23 cellular contexts compared by ENCODE assay signal in the genomic region with DNA sequence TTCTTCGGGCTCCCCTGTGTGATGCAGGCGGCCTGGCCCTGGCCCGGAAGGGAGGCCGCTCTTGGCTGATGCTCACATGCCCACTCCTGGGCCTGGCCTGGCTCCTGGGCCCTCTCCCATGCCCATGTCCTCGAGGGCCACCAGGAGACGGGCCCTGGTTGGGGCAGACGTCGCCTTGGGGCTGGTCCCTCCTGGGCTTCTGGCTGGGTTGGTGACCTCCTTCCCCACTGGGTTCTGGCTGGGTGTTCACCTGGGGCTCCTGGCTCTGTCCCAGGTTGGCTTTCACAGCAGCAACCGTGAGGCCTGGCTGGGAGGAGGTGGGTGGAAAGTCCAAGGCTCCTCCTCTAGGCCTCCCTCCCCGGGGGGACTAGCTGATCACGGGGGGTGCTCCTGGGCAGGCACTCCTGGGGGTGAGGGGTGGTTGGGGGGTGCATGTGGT. TPM values are rescaled to one million over a fixed set of nuclear protein-coding genes. Genes with fewer than 3 reads are reported as not detected.
DNase-seq lines count a peak whose midpoint lies in the region; ATAC-seq, FAIRE-seq and TF ChIP-seq lines count a peak whose summit lies in the region.
"Had no signal": no experiment of that assay in that cellular context is flagged by ENCODE, and none has a peak within 500 bp of the region (broad histone marks: within the 10 kb centered on the region; RNA-seq: fewer than 3 reads in every experiment).

No MANE protein-coding gene starts in this region.

- no TSS peak for BruUV-seq in K562 (replicated peaks; lab: Mats Ljungman, UMichigan)

- H3K4me3 ChIP-seq in CD8-positive, alpha-beta memory T cell (ENCODE audit: low read length), result no peak overlapping the region
- H3K4me3 ChIP-seq in K562 (no peak overlapping the region), parathyroid adenoma (ENCODE audit: low read depth, low read length) (no peak overlapping the region)
- H3K4me3 ChIP-seq: adrenal gland, right atrium auricular region, upper lobe of right lung had no signal

- H3K4me1 Mint-ChIP-seq in CD8-positive, alpha-beta memory T cell, result peaks cover 10 to 20% (median 13%) of the 10 kb centered on the region in 3 donors
- H3K4me1 Mint-ChIP-seq: activated B cell treated with CpG ODN at 0.5 μM for 24 hours had no signal

- WGBS in K562 (ENCODE audit: insufficient coverage, low coverage, missing lambda C conversion rate), result 0% methylated on average over 7 of the region's 11 CpGs

- no peaks in the 10 kb centered on the region; the same call in 1 of the 2 replicates for H4K20me1 ChIP-seq in K562 (replicated peaks; ENCODE audit: control insufficient read depth, insufficient read depth, low read length)

- no peak for DNase-seq in CD8-positive, alpha-beta memory T cell
- DNase-seq in K562 (ENCODE audit: extremely low read depth in 1 of 4, low spot score in 3 of 4), result no peak
- peak in 1 of 2 donors; percentile 39 for DNase-seq in left colon
- DNase-seq in EL, result no peak
- DNase-seq: activated B cell treated with CpG ODN at 0.5 μM for 24 hours, NCI-H1694 treated with DMSO at 0.1 percent for 48 hours, NCI-H526 treated with DMSO at 0.1 percent for 48 hours, T-helper 9 cell had no signal

- TF ChIP-seq CTCF in K562 (IDR thresholded peaks at IDR 0.05 in 2 of 3, conservative IDR thresholded peaks at IDR 0.05 in 1 of 3; ENCODE audit: insufficient read depth in 2 of 3, low read depth in 1 of 3, low read length in 3 of 3), result no peak
- no peak for TF ChIP-seq CTCF in parathyroid adenoma (IDR thresholded peaks at IDR 0.05)

- H3K4me2 ChIP-seq in K562 (ENCODE audit: insufficient read depth, low read length), result no peak overlapping the region
- no peak overlapping the region for H3K4me2 ChIP-seq in parathyroid adenoma (ENCODE audit: low read length)
- H3K4me2 ChIP-seq: KMS-11 had no signal

- peaks cover 1% of the 10 kb centered on the region for H3K9me3 ChIP-seq in CD8-positive, alpha-beta memory T cell (ENCODE audit: low read length)
- H3K9me3 ChIP-seq in K562 (replicated peaks; ENCODE audit: control insufficient read depth, insufficient read depth, low read depth, low read length) (peaks cover 3% of the 10 kb centered on the region; the same call in 1 of the 2 replicates), parathyroid adenoma (ENCODE audit: control insufficient read depth, low read length) (no peaks in the 10 kb centered on the region)
- H3K9me3 ChIP-seq: adrenal gland had no signal

- TF ChIP-seq POLR2A in K562 (conservative IDR thresholded peaks at IDR 0.05), result no peak

- H3K27me3 ChIP-seq in CD8-positive, alpha-beta memory T cell (ENCODE audit: insufficient read depth, low read length, poor library complexity, severe bottlenecking), result no peaks in the 10 kb centered on the region
- peaks cover 2 to 30% of the 10 kb centered on the region in 2 experiments; a peak in 3 of 5 replicates for H3K27me3 ChIP-seq in K562 (ENCODE audit: control insufficient read depth in 2 of 2, insufficient read depth in 2 of 2, low read length in 2 of 2)
- no peaks in the 10 kb centered on the region for H3K27me3 ChIP-seq in parathyroid adenoma (ENCODE audit: control insufficient read depth, insufficient read depth, low read length)
- H3K27me3 ChIP-seq: adrenal gland, breast epithelium, right atrium auricular region, upper lobe of right lung had no signal

- H3K27ac Mint-ChIP-seq in CD8-positive, alpha-beta memory T cell, result peak overlapping the region in 6 of 8 donors; percentile 66 to 84 (median 78)
- H3K27ac Mint-ChIP-seq: activated B cell treated with CpG ODN at 0.5 μM for 24 hours had no signal

- no peak for FAIRE-seq in K562 (lab: Jason Lieb, UNC)
- FAIRE-seq: H54 had no signal

- ATAC-seq in K562, result peak; percentile 51
- peak; percentile 76 for ATAC-seq in left colon
- ATAC-seq in HG02798 (IDR thresholded peaks at IDR 0.05; ENCODE audit: poor library complexity, unreplicated experiment), result no peak
- no peak for ATAC-seq in HG02938 (IDR thresholded peaks at IDR 0.05; ENCODE audit: unreplicated experiment)
- no peak for ATAC-seq in esophagus mucosa

- H3K4me1 ChIP-seq in CD8-positive, alpha-beta memory T cell (ENCODE audit: insufficient read depth, low read length), result peaks cover 20% of the 10 kb centered on the region
- H3K4me1 ChIP-seq in K562 (replicated peaks in 1 of 2; ENCODE audit: control insufficient read depth in 2 of 2, insufficient read depth in 2 of 2, low read length in 2 of 2) (peaks cover 0 to 18% of the 10 kb centered on the region in 2 experiments; a peak in 2 of 5 replicates), parathyroid adenoma (no peaks in the 10 kb centered on the region)
- H3K4me1 ChIP-seq: adrenal gland, breast epithelium, right atrium auricular region had no signal

- intact Hi-C loops in K562 (cut with micrococcal nuclease) (loop anchor here (5.0 kb wide), 1 partner anchor 71 kb away; no protein-coding TSS in a partner anchor), left colon (cut with DNase I, micrococcal nuclease) (loop anchor here in 1 of 2 donors (5.0 kb wide), 1 partner anchor 166 kb away; no protein-coding TSS in a partner anchor)

- peaks cover 5 to 6% of the 10 kb centered on the region in 2 donors for H3K27me3 Mint-ChIP-seq in CD8-positive, alpha-beta memory T cell

- no peaks in the 10 kb centered on the region for H3K9me1 ChIP-seq in K562 (ENCODE audit: control insufficient read depth, insufficient read depth, low read length)

- in situ Hi-C loops in K562 (cut with MboI), result no loop called here

- H3K36me3 Mint-ChIP-seq in CD8-positive, alpha-beta memory T cell, result no peaks in the 10 kb centered on the region

- no peak overlapping the region for H3K27ac ChIP-seq in CD8-positive, alpha-beta memory T cell (ENCODE audit: low read depth, low read length)
- no peak overlapping the region for H3K27ac ChIP-seq in K562 (ENCODE audit: extremely low read depth, low read depth, low read length)
- no peak overlapping the region for H3K27ac ChIP-seq in parathyroid adenoma
- H3K27ac ChIP-seq: adrenal gland, breast epithelium, C4-2B, KMS-11, right atrium auricular region, upper lobe of right lung had no signal

- no peaks in the 10 kb centered on the region for H3K9me3 Mint-ChIP-seq in CD8-positive, alpha-beta memory T cell
- H3K9me3 Mint-ChIP-seq: activated B cell treated with CpG ODN at 0.5 μM for 24 hours had no signal

- no peak for TF ChIP-seq RAD21 in K562 (CRISPR knock-in tag; conservative IDR thresholded peaks at IDR 0.05 in 1 of 2, IDR thresholded peaks at IDR 0.05 in 1 of 2)

- H2AFZ ChIP-seq in K562 (ENCODE audit: low read depth, low read length), result no peak overlapping the region
- H2AFZ ChIP-seq in parathyroid adenoma, result peak overlapping the region; percentile 74

- H3K79me2 ChIP-seq in K562 (ENCODE audit: control insufficient read depth, insufficient read depth, low read length) (no peaks in the 10 kb centered on the region), parathyroid adenoma (no peaks in the 10 kb centered on the region)

- H3K4me3 Mint-ChIP-seq in CD8-positive, alpha-beta memory T cell, result peak overlapping the region in 1 of 7 donors; percentile 32
- H3K4me3 Mint-ChIP-seq: activated B cell treated with CpG ODN at 0.5 μM for 24 hours had no signal

- peak overlapping the region in 1 of 2 experiments; percentile 45; a peak in 1 of 4 replicates for H3K9ac ChIP-seq in K562 (ENCODE audit: insufficient read depth in 1 of 2, low read depth in 2 of 2, low read length in 2 of 2)
- no peak overlapping the region for H3K9ac ChIP-seq in parathyroid adenoma
- H3K9ac ChIP-seq: KMS-11 had no signal

- no peak for TF ChIP-seq EP300 in K562 (IDR thresholded peaks at IDR 0.05; ENCODE audit: low read length)

- POLR2A ChIA-PET in CD8-positive, alpha-beta memory T cell (lab: Charles Lee), result no interaction called here
- POLR2A ChIA-PET in K562 (lab: Yijun Ruan, JAX), result no interaction called here

- H3K36me3 ChIP-seq in CD8-positive, alpha-beta memory T cell (ENCODE audit: insufficient read depth, low read length), result no peaks in the 10 kb centered on the region
- H3K36me3 ChIP-seq in K562 (ENCODE audit: control insufficient read depth, insufficient read depth, low read length), result no peaks in the 10 kb centered on the region
- no peaks in the 10 kb centered on the region for H3K36me3 ChIP-seq in parathyroid adenoma (ENCODE audit: control insufficient read depth, insufficient read depth, low read length)
- H3K36me3 ChIP-seq: adrenal gland, breast epithelium, right atrium auricular region, upper lobe of right lung had no signal

- CTCF ChIA-PET in CD8-positive, alpha-beta memory T cell (lab: Charles Lee), result interaction anchor here (0.6 to 5.5 kb wide), 2 partner anchors 57 to 165 kb away, joined by 3 to 35 read pairs; no protein-coding TSS in a partner anchor
- CTCF ChIA-PET in K562 (lab: Yijun Ruan, JAX; ENCODE audit: low intra/inter-chr PET ratio), result interaction anchor here (0.6 to 1.8 kb wide), 4 partner anchors 25 to 166 kb away, joined by 3 to 9 read pairs (median 4); a partner anchor contains a TSS

RNA-seq across cellular contexts. Expression of a gene that starts 15.5 kb away (rescaled TPM):
- total RNA-seq in CD8-positive, alpha-beta memory T cell, result not detected
- polyA plus RNA-seq in CD8-positive, alpha-beta memory T cell, result not detected
- not detected in 2 replicates for total RNA-seq in K562 (2011; cell fraction: chromatin; rRNA removed; ENCODE audit: low replicate concordance)
- total RNA-seq in K562 (2011; cell fraction: nucleolus; rRNA removed), result not detected in 2 replicates
- total RNA-seq in K562 (2011; cell fraction: nucleoplasm; rRNA removed), result not detected in 2 replicates
- total RNA-seq in K562 (2014; rRNA removed), result not detected in 2 replicates
- total RNA-seq in K562 (2014; rRNA removed; fragmentation: Illumina TruSeq; extraction: Trizol), result not detected in 2 replicates
- total RNA-seq in K562 (2015; rRNA removed; fragmentation: Illumina TruSeq; extraction: Trizol), result not detected in 2 replicates
- not detected in 2 replicates for total RNA-seq in K562 (2021)
- not detected in 2 replicates for polyA plus RNA-seq in K562 (2011; rRNA removed)
- not detected in 2 replicates for polyA plus RNA-seq in K562 (2011; cell fraction: cytosol; rRNA removed)
- not detected in 2 replicates for polyA plus RNA-seq in K562 (2011; cell fraction: nucleus; rRNA removed)
- not detected in 2 replicates for polyA plus RNA-seq in K562 (2012)
- polyA plus RNA-seq in K562 (2014; fragmentation: Illumina TruSeq; extraction: Trizol), result not detected in 2 replicates
- under 1 TPM in 1 of 2 experiments, not detected in 1; 0.07 TPM for polyA plus RNA-seq in K562 (2014; fragmentation: Nextera tagmentation; extraction: Ambion mirVana)
- not detected in 2 replicates for polyA plus RNA-seq in K562 (2014; rRNA removed)
- not detected in 2 replicates for polyA minus RNA-seq in K562 (2011; rRNA and poly(A)+ RNA removed)
- polyA minus RNA-seq in K562 (2011; cell fraction: cytosol; rRNA and poly(A)+ RNA removed), result not detected in 2 replicates
- polyA minus RNA-seq in K562 (2011; cell fraction: nucleus; rRNA and poly(A)+ RNA removed), result not detected in 2 replicates
- under 1 TPM in 1 of 2 donors, not detected in 1; 0.22 TPM for total RNA-seq in left colon
- total RNA-seq in esophagus mucosa, result not detected
- total RNA-seq: activated B cell treated with CpG ODN at 0.5 μM for 24 hours, epithelial cell of proximal tubule, HT1080, myocyte, osteocyte had no signal

RNA-seq across cellular contexts. Expression of a gene that starts 47.0 kb away (rescaled TPM):
- total RNA-seq in CD8-positive, alpha-beta memory T cell, result under 1 TPM in 1 of 2 experiments, not detected in 1; 0.24 TPM
- not detected for polyA plus RNA-seq in CD8-positive, alpha-beta memory T cell
- not detected in 2 replicates for total RNA-seq in K562 (2011; cell fraction: chromatin; rRNA removed; ENCODE audit: low replicate concordance)
- total RNA-seq in K562 (2011; cell fraction: nucleolus; rRNA removed), result not detected in 2 replicates
- not detected in 2 replicates for total RNA-seq in K562 (2011; cell fraction: nucleoplasm; rRNA removed)
- total RNA-seq in K562 (2014; rRNA removed) (not detected in 2 replicates), K562 (2014; rRNA removed; fragmentation: Illumina TruSeq; extraction: Trizol) (not detected in 2 replicates), K562 (2015; rRNA removed; fragmentation: Illumina TruSeq; extraction: Trizol) (not detected in 2 replicates), K562 (2021) (0.04 and 0.29 TPM in 2 replicates), left colon (10 to 100 TPM in 1 of 2 donors, 1 to 10 TPM in 1; 7.2 to 12.4 TPM), esophagus mucosa (3.9 TPM)
- polyA plus RNA-seq in K562 (2011; rRNA removed) (not detected in 2 replicates), K562 (2014; fragmentation: Illumina TruSeq; extraction: Trizol) (not detected in 2 replicates), K562 (2014; fragmentation: Nextera tagmentation; extraction: Ambion mirVana) (not detected), K562 (2014; rRNA removed) (not detected in 2 replicates)
- polyA plus RNA-seq in K562 (2011; cell fraction: cytosol; rRNA removed), result not detected in 2 replicates
- not detected in 2 replicates for polyA plus RNA-seq in K562 (2011; cell fraction: nucleus; rRNA removed)
- polyA plus RNA-seq in K562 (2012), result not detected in 2 replicates
- polyA minus RNA-seq in K562 (2011; rRNA and poly(A)+ RNA removed), result not detected in 2 replicates
- not detected in 2 replicates for polyA minus RNA-seq in K562 (2011; cell fraction: cytosol; rRNA and poly(A)+ RNA removed)
- not detected in 2 replicates for polyA minus RNA-seq in K562 (2011; cell fraction: nucleus; rRNA and poly(A)+ RNA removed)
- total RNA-seq: activated B cell treated with CpG ODN at 0.5 μM for 24 hours had no signal

Comparison
In these comparisons a context has a peak if more than half of its experiments do, and no peak if none do; other contexts are left out.
1. ATAC-seq: peak in K562 (single experiment) and left colon (single experiment); none in HG02798 (single experiment), HG02938 (single experiment) and esophagus mucosa (single experiment).